Comparison of ENCODE assay signal across 8 cellular contexts in genomic region chr3:124558898-124559649, GRCh38.
DNase-seq lines count a peak whose midpoint lies in the region; ATAC-seq and TF ChIP-seq lines count a peak whose summit lies in the region.

No MANE protein-coding gene starts in this region.

- H3K4me3 Mint-ChIP-seq in HFFc6, result peak overlapping the region; percentile 51; the same call in 1 of the 2 replicates
- no peak overlapping the region for H3K4me3 Mint-ChIP-seq in activated CD4-positive, alpha-beta T cell treated with anti-CD3 and anti-CD28 coated beads for 36 hours
- H3K4me3 Mint-ChIP-seq in activated T-cell treated with anti-CD3 and anti-CD28 coated beads, Interleukin-2, amount 50 U/mL, for 72 hours, result no peak overlapping the region

- CTCF ChIA-PET in activated CD4-positive, alpha-beta T cell treated with anti-CD3 and anti-CD28 coated beads for 36 hours (lab: Charles Lee), result interaction anchor here (0.5 to 5.3 kb wide), 28 partner anchors 8 to 1049 kb away, joined by 3 to 63 read pairs (median 3); no protein-coding TSS in a partner anchor

- DNase-seq in HFFc6, result peak; percentile 91
- DNase-seq in RPMI7951 (ENCODE audit: low read depth), result peak; percentile 100
- DNase-seq in fibroblast of peridontal ligament (ENCODE audit: extremely low read depth), result peak; percentile 94
- DNase-seq in occipital lobe (lab: John Stamatoyannopoulos, UW), result peak; percentile 74
- DNase-seq in activated CD4-positive, alpha-beta T cell treated with anti-CD3 and anti-CD28 coated beads for 36 hours, result no peak
- no peak for DNase-seq in activated CD8-positive, alpha-beta memory T cell treated with anti-CD3 and anti-CD28 coated beads, Interleukin-2, amount 50 U/mL, for 4 hours
- no peak for DNase-seq in activated naive CD4-positive, alpha-beta T cell (lab: John Stamatoyannopoulos, UW)
- no peak for DNase-seq in activated T-cell treated with anti-CD3 and anti-CD28 coated beads, Interleukin-2, amount 50 U/mL, for 72 hours

- no peak for TF ChIP-seq CTCF in HFFc6 (IDR thresholded peaks at IDR 0.05)

- peaks cover 10% of the 10 kb centered on the region for H3K27me3 Mint-ChIP-seq in HFFc6 (ENCODE audit: insufficient read depth)
- H3K27me3 Mint-ChIP-seq in activated CD4-positive, alpha-beta T cell treated with anti-CD3 and anti-CD28 coated beads for 36 hours, result peaks cover 20% of the 10 kb centered on the region
- peaks cover 61% of the 10 kb centered on the region for H3K27me3 Mint-ChIP-seq in activated T-cell treated with anti-CD3 and anti-CD28 coated beads, Interleukin-2, amount 50 U/mL, for 72 hours (ENCODE audit: low read depth)

- no peak for ATAC-seq in activated CD4-positive, alpha-beta T cell treated with anti-CD3 and anti-CD28 coated beads for 36 hours
- no peak for ATAC-seq in activated T-cell treated with anti-CD3 and anti-CD28 coated beads, Interleukin-2, amount 50 U/mL, for 72 hours (replicated peaks in 1 of 2)

- H3K27ac Mint-ChIP-seq in HFFc6, result peak overlapping the region; percentile 68
- no peak overlapping the region for H3K27ac Mint-ChIP-seq in activated CD4-positive, alpha-beta T cell treated with anti-CD3 and anti-CD28 coated beads for 36 hours
- H3K27ac Mint-ChIP-seq in activated T-cell treated with anti-CD3 and anti-CD28 coated beads, Interleukin-2, amount 50 U/mL, for 72 hours, result no peak overlapping the region

- H3K4me1 Mint-ChIP-seq in HFFc6 (ENCODE audit: low read depth), result peaks cover 47% of the 10 kb centered on the region
- no peaks in the 10 kb centered on the region for H3K4me1 Mint-ChIP-seq in activated CD4-positive, alpha-beta T cell treated with anti-CD3 and anti-CD28 coated beads for 36 hours
- H3K4me1 Mint-ChIP-seq in activated T-cell treated with anti-CD3 and anti-CD28 coated beads, Interleukin-2, amount 50 U/mL, for 72 hours (ENCODE audit: low read depth), result no peaks in the 10 kb centered on the region

- H3K9me3 Mint-ChIP-seq in HFFc6, result no peaks in the 10 kb centered on the region
- no peaks in the 10 kb centered on the region for H3K9me3 Mint-ChIP-seq in activated CD4-positive, alpha-beta T cell treated with anti-CD3 and anti-CD28 coated beads for 36 hours (ENCODE audit: low read depth)
- H3K9me3 Mint-ChIP-seq in activated T-cell treated with anti-CD3 and anti-CD28 coated beads, Interleukin-2, amount 50 U/mL, for 72 hours, result no peaks in the 10 kb centered on the region

- POLR2A ChIA-PET in activated CD4-positive, alpha-beta T cell treated with anti-CD3 and anti-CD28 coated beads for 36 hours (lab: Charles Lee), result no interaction called here

- H3K36me3 Mint-ChIP-seq in HFFc6 (ENCODE audit: low read depth), result no peaks in the 10 kb centered on the region
- no peaks in the 10 kb centered on the region for H3K36me3 Mint-ChIP-seq in activated CD4-positive, alpha-beta T cell treated with anti-CD3 and anti-CD28 coated beads for 36 hours (ENCODE audit: low read depth)
- H3K36me3 Mint-ChIP-seq in activated T-cell treated with anti-CD3 and anti-CD28 coated beads, Interleukin-2, amount 50 U/mL, for 72 hours (ENCODE audit: insufficient read depth in 2 of 2), result no peaks in the 10 kb centered on the region

- intact Hi-C loops in activated CD4-positive, alpha-beta T cell treated with anti-CD3 and anti-CD28 coated beads for 36 hours (cut with DNase I, micrococcal nuclease), result loop anchor here (10.0 kb wide), 2 partner anchors 214 to 544 kb away; no protein-coding TSS in a partner anchor

Comparison
In these comparisons a context has a peak if more than half of its experiments do, and no peak if none do; other contexts are left out.
1. DNase-seq: peak in HFFc6 (single experiment), RPMI7951 (single experiment), fibroblast of peridontal ligament (single experiment) and occipital lobe (single experiment); none in activated CD4-positive, alpha-beta T cell treated with anti-CD3 and anti-CD28 coated beads for 36 hours (single experiment), activated CD8-positive, alpha-beta memory T cell treated with anti-CD3 and anti-CD28 coated beads, Interleukin-2, amount 50 U/mL, for 4 hours (single experiment), activated naive CD4-positive, alpha-beta T cell (0 of 4) and activated T-cell treated with anti-CD3 and anti-CD28 coated beads, Interleukin-2, amount 50 U/mL, for 72 hours (0 of 2).